13 cellular contexts compared by ENCODE assay signal in genomic region chr10:72470670-72471069, GRCh38.
"Had no signal": no experiment of that assay in that cellular context is flagged by ENCODE, and none has a peak within 500 bp of the region (broad histone marks: within the 10 kb centered on the region; RNA-seq: fewer than 3 reads in every experiment).

No MANE protein-coding gene starts in this region.

- H3K36me3 ChIP-seq: colonic mucosa had no signal

- DNase-seq: activated B cell treated with CpG ODN at 0.5 μM for 24 hours; activated CD4-positive, alpha-beta T cell treated with anti-CD3 and anti-CD28 coated beads for 48 hours; activated CD8-positive, alpha-beta T cell treated with anti-CD3 and anti-CD28 coated beads for 36 hours; activated naive CD8-positive, alpha-beta T cell treated with anti-CD3 and anti-CD28 coated beads, Interleukin-2, amount 10 ng/mL, durations not matched to agents 7 days and 5 days; activated T-cell treated with anti-CD3 and anti-CD28 coated beads, Interleukin-2, amount 50 U/mL, for 72 hours; central memory CD4-positive, alpha-beta T cell; colonic mucosa; left cardiac atrium; midbrain; stimulated activated CD4-positive, alpha-beta T cell treated with anti-CD3 and anti-CD28 coated beads, Interleukin-2, amount 100 ng/mL, for 48 hours had no signal

- H3K27ac ChIP-seq: colonic mucosa, parathyroid adenoma, tibial nerve had no signal

- ATAC-seq: activated CD8-positive, alpha-beta T cell treated with anti-CD3 and anti-CD28 coated beads for 36 hours; activated T-cell treated with anti-CD3 and anti-CD28 coated beads, Interleukin-2, amount 50 U/mL, for 72 hours; left cardiac atrium; stimulated activated memory B cell treated with anti-CD40 and anti-IgM and Interleukin-4, amounts not matched to agents 10 μg/mL and 1 μg/mL and 100 μg/mL, for 72 hours had no signal

- H3K27me3 ChIP-seq: colonic mucosa, tibial nerve had no signal

- H3K9me3 ChIP-seq: colonic mucosa had no signal

- H3K4me1 ChIP-seq: colonic mucosa had no signal

- H3K4me3 ChIP-seq: colonic mucosa, tibial nerve had no signal
